In genomic region chr4:8215641-8216442, GRCh38 we compare ENCODE assay signal across 15 cellular contexts. TPM values are rescaled to one million over a fixed set of nuclear protein-coding genes. Genes with fewer than 3 reads are reported as not detected.
DNase-seq lines count a peak whose midpoint lies in the region; ATAC-seq and TF ChIP-seq lines count a peak whose summit lies in the region.
"Had no signal": no experiment of that assay in that cellular context is flagged by ENCODE, and none has a peak within 500 bp of the region (broad histone marks: within the 10 kb centered on the region; RNA-seq: fewer than 3 reads in every experiment).

No MANE protein-coding gene starts in this region.

- H2BK120ac ChIP-seq in neuronal stem cell (ENCODE audit: low read depth, low read length): peak overlapping the region; percentile 9

- no peak overlapping the region for H4K8ac ChIP-seq in neuronal stem cell (ENCODE audit: low read depth, low read length)

- H3K18ac ChIP-seq in neuronal stem cell (ENCODE audit: low read length): peak overlapping the region; percentile 54

- ATAC-seq in right cardiac atrium: peak in 1 of 2 donors; percentile 12
- ATAC-seq in central memory CD8-positive, alpha-beta T cell (replicated peaks; ENCODE audit: extremely low read depth, poor library complexity, severe bottlenecking): no peak

- H2BK12ac ChIP-seq in neuronal stem cell (ENCODE audit: low read length): no peak overlapping the region

- no peak for TF ChIP-seq CTCF in BE2C (IDR thresholded peaks at IDR 0.05; ENCODE audit: low read depth, low read length)

- H3K9me3 Mint-ChIP-seq in central memory CD8-positive, alpha-beta T cell: no peaks in the 10 kb centered on the region
- H3K9me3 Mint-ChIP-seq: CD4-positive, CD25-positive, alpha-beta regulatory T cell; IgD-negative memory B cell had no signal

- H3K4me1 ChIP-seq in right cardiac atrium (ENCODE audit: control insufficient read depth, insufficient read depth, low read length) (peaks cover 3% of the 10 kb centered on the region), neuronal stem cell (ENCODE audit: control insufficient read depth in 2 of 2, insufficient read depth in 1 of 2, low read depth in 1 of 2, low read length in 2 of 2) (peaks cover 1 to 9% of the 10 kb centered on the region in 2 donors), BE2C (peaks cover 13% of the 10 kb centered on the region)

- H4K91ac ChIP-seq in neuronal stem cell (ENCODE audit: low read depth, low read length, poor library complexity): no peak overlapping the region

- H3K4me3 ChIP-seq in right cardiac atrium (ENCODE audit: low read length) (no peak overlapping the region), neuronal stem cell (ENCODE audit: low read length in 2 of 2) (peak overlapping the region in 1 of 2 donors; percentile 24), BE2C (ENCODE audit: low read depth, low read length) (no peak overlapping the region)
- H3K4me3 ChIP-seq: BLaER1, GM23248 had no signal

- H3K9ac ChIP-seq in neuronal stem cell (ENCODE audit: low read depth, low read length, poor library complexity): no peak overlapping the region
- H3K9ac ChIP-seq: BLaER1, GM23248 had no signal

- peak overlapping the region; percentile 29 for H3K27ac Mint-ChIP-seq in central memory CD8-positive, alpha-beta T cell (ENCODE audit: low read depth)
- H3K27ac Mint-ChIP-seq: CD4-positive, CD25-positive, alpha-beta regulatory T cell had no signal

- H3K4ac ChIP-seq in neuronal stem cell (ENCODE audit: low read length): no peak overlapping the region

- H3K4me2 ChIP-seq in neuronal stem cell (ENCODE audit: insufficient read depth, low read length, poor library complexity, severe bottlenecking): no peak overlapping the region

- H2AFZ ChIP-seq in neuronal stem cell (ENCODE audit: low read length): no peak overlapping the region
- H2AFZ ChIP-seq: GM23248 had no signal

- intact Hi-C loops in right cardiac atrium (cut with DNase I): no loop called here
- intact Hi-C loops in cardiac septum (cut with DNase I): no loop called here

- no peak overlapping the region for H3K14ac ChIP-seq in neuronal stem cell (ENCODE audit: low read length)

- H3K4me3 Mint-ChIP-seq in central memory CD8-positive, alpha-beta T cell: no peak overlapping the region
- H3K4me3 Mint-ChIP-seq: CD4-positive, CD25-positive, alpha-beta regulatory T cell; IgD-negative memory B cell had no signal

- peak overlapping the region; percentile 70 for H2AK5ac ChIP-seq in neuronal stem cell (ENCODE audit: low read depth, low read length)

- H3K27ac ChIP-seq in right cardiac atrium (ENCODE audit: low read length) (no peak overlapping the region), neuronal stem cell (replicated peaks; ENCODE audit: low read length) (no peak overlapping the region)
- H3K27ac ChIP-seq: 22Rv1, BLaER1, GM23248 had no signal

- DNase-seq in right cardiac atrium (peak in 2 of 3 donors; percentile 52 to 56), cardiac septum (ENCODE audit: low spot score) (no peak), neuronal stem cell (ENCODE audit: low spot score) (no peak), NCI-H187 (lab: John Stamatoyannopoulos, UW) (no peak), BE2C (no peak)
- no peak for DNase-seq in central memory CD8-positive, alpha-beta T cell (ENCODE audit: low spot score in 2 of 2)
- no peak for DNase-seq in stimulated activated CD4-positive, alpha-beta T cell treated with anti-CD3 and anti-CD28 coated beads, Interleukin-2, amount 100 ng/mL, for 48 hours
- DNase-seq: Calu3; CD4-positive, CD25-positive, alpha-beta regulatory T cell; DMS 273 treated with DMSO at 0.1 percent for 48 hours; H7 had no signal

- H2BK5ac ChIP-seq in neuronal stem cell (ENCODE audit: low read length): peak overlapping the region; percentile 80

- H3K9me3 ChIP-seq in right cardiac atrium (ENCODE audit: control insufficient read depth, low read length) (no peaks in the 10 kb centered on the region), neuronal stem cell (replicated peaks in 1 of 2; ENCODE audit: control insufficient read depth in 2 of 2, insufficient read depth in 1 of 2, low read depth in 1 of 2, low read length in 2 of 2) (peaks cover 0 to 2% of the 10 kb centered on the region in 2 donors), BE2C (no peaks in the 10 kb centered on the region)
- H3K9me3 ChIP-seq: BLaER1 had no signal

- H3K4me1 Mint-ChIP-seq in central memory CD8-positive, alpha-beta T cell: peaks cover 23% of the 10 kb centered on the region

- H3K36me3 ChIP-seq in neuronal stem cell (replicated peaks in 1 of 2; ENCODE audit: control insufficient read depth in 2 of 2, insufficient read depth in 2 of 2, low read length in 2 of 2) (no peaks in the 10 kb centered on the region), BE2C (peaks cover 18% of the 10 kb centered on the region)

- 88% methylated on average over 23 of the region's 23 CpGs for WGBS in right cardiac atrium
- no CpG with 5 or more reads among the region's 23 CpGs for WGBS in neuronal stem cell (ENCODE audit: extremely low coverage in 2 of 2, insufficient read length in 2 of 2, insufficient replicate concordance in 1 of 2), 2 donors

- H3K79me1 ChIP-seq in neuronal stem cell (ENCODE audit: low read depth, low read length): no peaks in the 10 kb centered on the region

- peak overlapping the region; percentile 25 for H2BK15ac ChIP-seq in neuronal stem cell (ENCODE audit: low read length)

- peaks cover 31% of the 10 kb centered on the region for H3K36me3 Mint-ChIP-seq in central memory CD8-positive, alpha-beta T cell (ENCODE audit: insufficient read depth)

- H3K27me3 ChIP-seq in right cardiac atrium (ENCODE audit: control insufficient read depth, insufficient read depth) (no peaks in the 10 kb centered on the region), neuronal stem cell (ENCODE audit: control insufficient read depth in 3 of 3, insufficient read depth in 3 of 3, low read depth in 1 of 3, low read length in 3 of 3) (no peaks in the 10 kb centered on the region), BE2C (no peaks in the 10 kb centered on the region)
- H3K27me3 ChIP-seq: BLaER1 had no signal

- H3K27me3 Mint-ChIP-seq in central memory CD8-positive, alpha-beta T cell: no peaks in the 10 kb centered on the region
- H3K27me3 Mint-ChIP-seq: CD4-positive, CD25-positive, alpha-beta regulatory T cell; IgD-negative memory B cell had no signal

- H3K23ac ChIP-seq in neuronal stem cell (ENCODE audit: low read depth, low read length, poor library complexity): peak overlapping the region; percentile 81

RNA-seq across cellular contexts. Expression of gene SH3TC1, which starts 16.8 kb away (rescaled TPM):
- total RNA-seq in right cardiac atrium: 10 to 100 TPM in 3 of 4 donors, 1 to 10 TPM in 1; 6.6 to 17.1 (median 11.1) TPM
- 5.4 TPM for polyA plus RNA-seq in right cardiac atrium
- 16.5 TPM for total RNA-seq in cardiac septum
- polyA plus RNA-seq in neuronal stem cell (2013, experiment 1 of 2): 0.13 TPM
- 0.08 TPM for polyA plus RNA-seq in neuronal stem cell (2013, experiment 2 of 2)
- 43.1 TPM for polyA plus RNA-seq in BE2C (2012; ENCODE audit: insufficient read depth, insufficient read length, low read depth)

RNA-seq across cellular contexts. Expression of gene HTRA3, which starts 53.7 kb away (rescaled TPM):
- total RNA-seq in right cardiac atrium (100 to 1,000 TPM in 2 of 4 donors, 10 to 100 TPM in 2; 52.8 to 133 (median 96.0) TPM), cardiac septum (50.8 TPM)
- 80.6 TPM for polyA plus RNA-seq in right cardiac atrium
- 2.9 TPM for polyA plus RNA-seq in neuronal stem cell (2013, experiment 1 of 2)
- polyA plus RNA-seq in neuronal stem cell (2013, experiment 2 of 2): 2.8 TPM
- polyA plus RNA-seq in BE2C (2012; ENCODE audit: insufficient read depth, insufficient read length, low read depth): not detected
- total RNA-seq: Calu3; CD4-positive, CD25-positive, alpha-beta regulatory T cell had no signal
- polyA plus RNA-seq: CD4-positive, CD25-positive, alpha-beta regulatory T cell; IgD-negative memory B cell had no signal

RNA-seq across cellular contexts. Expression of gene ABLIM2, which starts 57.2 kb away (rescaled TPM):
- total RNA-seq in right cardiac atrium (10 to 100 TPM in 2 of 4 donors, 1 to 10 TPM in 2; 6.2 to 17.4 (median 9.6) TPM), cardiac septum (22.6 TPM)
- 4.2 TPM for polyA plus RNA-seq in right cardiac atrium
- 0.78 TPM for polyA plus RNA-seq in neuronal stem cell (2013, experiment 1 of 2)
- polyA plus RNA-seq in neuronal stem cell (2013, experiment 2 of 2): 0.93 TPM
- polyA plus RNA-seq in BE2C (2012; ENCODE audit: insufficient read depth, insufficient read length, low read depth): 10.1 TPM
- total RNA-seq: GM23248 had no signal
- polyA plus RNA-seq: GM23248 had no signal

Comparison
In these comparisons a context has a peak if more than half of its experiments do, and no peak if none do; other contexts are left out.
1. DNase-seq: peak in right cardiac atrium (2 of 3); none in cardiac septum (single experiment), central memory CD8-positive, alpha-beta T cell (0 of 2), neuronal stem cell (single experiment), stimulated activated CD4-positive, alpha-beta T cell treated with anti-CD3 and anti-CD28 coated beads, Interleukin-2, amount 100 ng/mL, for 48 hours (0 of 2), NCI-H187 (0 of 2) and BE2C (single experiment).